In genomic region chr22:16810188-16810802, GRCh38 we compare ENCODE assay signal across 32 cellular contexts. TPM values are rescaled to one million over a fixed set of nuclear protein-coding genes. Genes with fewer than 3 reads are reported as not detected.
"Had no signal": no experiment of that assay in that cellular context is flagged by ENCODE, and none has a peak within 500 bp of the region (broad histone marks: within the 10 kb centered on the region; RNA-seq: fewer than 3 reads in every experiment).

No MANE protein-coding gene starts in this region.

- H3K4me3 Mint-ChIP-seq: activated CD4-positive, alpha-beta memory T cell treated with anti-CD3 and anti-CD28 coated beads for 36 hours; activated CD4-positive, alpha-beta T cell treated with anti-CD3 and anti-CD28 coated beads, Interleukin-2, amount 10 ng/mL, durations not matched to agents 24 days and 14 days; activated naive CD4-positive, alpha-beta T cell treated with anti-CD3 and anti-CD28 coated beads, Interleukin-2, amount 50 U/mL, for 24 hours; activated naive CD8-positive, alpha-beta T cell treated with anti-CD3 and anti-CD28 coated beads, Interleukin-2, amount 50 U/mL, for 24 hours; activated T-cell treated with anti-CD3 and anti-CD28 coated beads, Interleukin-2, amount 50 U/mL, for 4 hours; activated T-helper 17 cell treated with anti-CD3 and anti-CD28 coated beads, Interleukin-2, amount 50 U/mL, for 72 hours; central memory CD8-positive, alpha-beta T cell; dendritic cell treated with granulocyte-macrophage colony-stimulating factor and Interleukin-4, amounts not matched to agents 40 ng/mL and 50 ng/mL, for 4 days; endodermal cell; natural killer cell treated with Interleukin-12 subunit alpha and Interleukin-12 subunit beta and Interleukin-15 and Interleukin-18, amount 100 ng/mL, for 72 hours; type B pancreatic cell had no signal

- H3K4me2 ChIP-seq: hepatocyte had no signal

- H3K4me1 ChIP-seq: gastroesophageal sphincter, left ventricle myocardium inferior, uterus had no signal

- H3K9me3 ChIP-seq: uterus had no signal

- H3K36me3 ChIP-seq: gastroesophageal sphincter, left ventricle myocardium inferior, uterus, WERI-Rb-1 had no signal

- H3K4me3 ChIP-seq: gastroesophageal sphincter, hepatocyte, left ventricle myocardium inferior, lung, uterus had no signal

- H3K9me3 Mint-ChIP-seq: activated CD4-positive, alpha-beta T cell treated with anti-CD3 and anti-CD28 coated beads, Interleukin-2, amount 10 ng/mL, durations not matched to agents 24 days and 14 days; activated T-helper 17 cell treated with anti-CD3 and anti-CD28 coated beads, Interleukin-2, amount 50 U/mL, for 72 hours; central memory CD8-positive, alpha-beta T cell; natural killer cell treated with Interleukin-12 subunit alpha and Interleukin-12 subunit beta and Interleukin-15 and Interleukin-18, amount 100 ng/mL, for 72 hours; type B pancreatic cell had no signal

- H3K4me1 Mint-ChIP-seq: activated T-helper 17 cell treated with anti-CD3 and anti-CD28 coated beads, Interleukin-2, amount 50 U/mL, for 72 hours; central memory CD8-positive, alpha-beta T cell had no signal

- ATAC-seq: activated CD4-positive, CD25-positive, alpha-beta regulatory T cell treated with anti-CD3 and anti-CD28 coated beads, Interleukin-2, amount 50 U/mL, for 24 hours; activated naive CD8-positive, alpha-beta T cell treated with anti-CD3 and anti-CD28 coated beads, Interleukin-2, amount 50 U/mL, for 24 hours; activated T-cell treated with anti-CD3 and anti-CD28 coated beads, Interleukin-2, amount 50 U/mL, for 4 hours; activated T-helper 17 cell treated with anti-CD3 and anti-CD28 coated beads, Interleukin-2, amount 50 U/mL, for 72 hours; esophagus mucosa; gastroesophageal sphincter; natural killer cell treated with Interleukin-12 subunit alpha and Interleukin-12 subunit beta and Interleukin-15 and Interleukin-18, amount 100 ng/mL, for 72 hours; right cardiac atrium; stimulated activated naive CD8-positive, alpha-beta T cell treated with anti-CD3 and anti-CD28 coated beads, Interleukin-15, Interleukin-2, amounts not matched to agents 100 U/mL and 50 U/mL, for 24 hours had no signal

- H3K27ac ChIP-seq: gastroesophageal sphincter, hepatocyte, left ventricle myocardium inferior, uterus, WERI-Rb-1 had no signal

- H3K36me3 Mint-ChIP-seq: activated CD4-positive, alpha-beta memory T cell treated with anti-CD3 and anti-CD28 coated beads for 36 hours; activated naive CD4-positive, alpha-beta T cell treated with anti-CD3 and anti-CD28 coated beads, Interleukin-2, amount 50 U/mL, for 24 hours; natural killer cell treated with Interleukin-12 subunit alpha and Interleukin-12 subunit beta and Interleukin-15 and Interleukin-18, amount 100 ng/mL, for 72 hours; type B pancreatic cell had no signal

- H2AFZ ChIP-seq: hepatocyte had no signal

- DNase-seq: activated CD4-positive, alpha-beta memory T cell treated with anti-CD3 and anti-CD28 coated beads for 36 hours; activated gamma-delta T cell treated with Interleukin-2 at 50 U/mL for 16 hours; activated naive CD8-positive, alpha-beta T cell treated with anti-CD3 and anti-CD28 coated beads, Interleukin-2, amount 50 U/mL, for 24 hours; activated T-cell treated with anti-CD3 and anti-CD28 coated beads, Interleukin-2, amount 50 U/mL, for 4 hours; endodermal cell; islet precursor cell; left ventricle myocardium inferior; mesendoderm; posterior cingulate gyrus; right cardiac atrium; stimulated activated CD4-positive, alpha-beta T cell treated with anti-CD3 and anti-CD28 coated beads, Interleukin-2, amount 100 ng/mL, for 48 hours; T-helper 9 cell; uterus; WERI-Rb-1 had no signal

- H3K27me3 ChIP-seq: gastroesophageal sphincter, hepatocyte, uterus had no signal

- H3K27ac Mint-ChIP-seq: activated CD4-positive, alpha-beta memory T cell treated with anti-CD3 and anti-CD28 coated beads for 36 hours; activated CD4-positive, alpha-beta T cell treated with anti-CD3 and anti-CD28 coated beads, Interleukin-2, amount 10 ng/mL, durations not matched to agents 24 days and 14 days; activated naive CD4-positive, alpha-beta T cell treated with anti-CD3 and anti-CD28 coated beads, Interleukin-2, amount 50 U/mL, for 24 hours; activated naive CD8-positive, alpha-beta T cell treated with anti-CD3 and anti-CD28 coated beads, Interleukin-2, amount 50 U/mL, for 24 hours; activated T-helper 17 cell treated with anti-CD3 and anti-CD28 coated beads, Interleukin-2, amount 50 U/mL, for 72 hours; dendritic cell treated with granulocyte-macrophage colony-stimulating factor and Interleukin-4, amounts not matched to agents 40 ng/mL and 50 ng/mL, for 4 days; endodermal cell; natural killer cell treated with Interleukin-12 subunit alpha and Interleukin-12 subunit beta and Interleukin-15 and Interleukin-18, amount 100 ng/mL, for 72 hours; type B pancreatic cell had no signal

- H3K27me3 Mint-ChIP-seq: activated naive CD8-positive, alpha-beta T cell treated with anti-CD3 and anti-CD28 coated beads, Interleukin-2, amount 50 U/mL, for 24 hours; activated T-helper 17 cell treated with anti-CD3 and anti-CD28 coated beads, Interleukin-2, amount 50 U/mL, for 72 hours; central memory CD8-positive, alpha-beta T cell; dendritic cell treated with granulocyte-macrophage colony-stimulating factor and Interleukin-4, amounts not matched to agents 40 ng/mL and 50 ng/mL, for 4 days; type B pancreatic cell had no signal

- H3K79me2 ChIP-seq: hepatocyte had no signal

RNA-seq across cellular contexts. Expression of gene XKR3, which starts 14.9 kb away (rescaled TPM):
- total RNA-seq: activated CD4-positive, alpha-beta memory T cell treated with anti-CD3 and anti-CD28 coated beads for 36 hours; activated CD4-positive, alpha-beta T cell treated with anti-CD3 and anti-CD28 coated beads, Interleukin-2, amount 10 ng/mL, durations not matched to agents 24 days and 14 days; activated T-cell treated with anti-CD3 and anti-CD28 coated beads, Interleukin-2, amount 50 U/mL, for 4 hours; activated T-helper 17 cell treated with anti-CD3 and anti-CD28 coated beads, Interleukin-2, amount 50 U/mL, for 72 hours; bronchial epithelial cell; endodermal cell; esophagus mucosa; gastroesophageal sphincter; left ventricle myocardium inferior; lung; mononuclear cell; natural killer cell treated with Interleukin-12 subunit alpha and Interleukin-12 subunit beta and Interleukin-15 and Interleukin-18, amount 100 ng/mL, for 72 hours; osteoblast; right cardiac atrium; skeletal muscle tissue; subcutaneous adipose tissue; uterus had no signal
- polyA plus RNA-seq: right cardiac atrium had no signal
